Comparison of ENCODE assay signal across 15 cellular contexts in the genomic region with DNA sequence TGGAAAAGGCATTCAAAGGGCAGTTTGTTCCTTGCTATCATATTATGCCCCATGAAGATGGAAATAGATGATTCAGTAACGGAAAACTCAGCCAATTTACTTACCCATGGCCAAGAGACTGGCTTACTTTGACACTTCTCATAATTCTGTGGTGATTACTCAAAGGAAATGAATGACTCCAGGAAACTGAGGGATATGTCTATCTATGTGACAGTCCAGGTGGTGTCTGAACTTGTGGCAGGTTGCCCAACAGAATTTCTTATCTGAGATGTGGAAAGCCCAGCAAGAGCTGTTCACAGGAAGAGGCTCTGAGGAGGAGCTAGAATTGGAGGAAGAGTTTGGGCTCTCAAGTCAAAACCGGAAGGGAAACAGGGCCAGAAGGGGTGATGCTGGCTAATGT.
A peak's percentile ranks its signal among the peaks of the same experiment; 100 is the strongest.
DNase-seq lines count a peak whose midpoint lies in the region; ATAC-seq, FAIRE-seq and TF ChIP-seq lines count a peak whose summit lies in the region.
"Had no signal": no experiment of that assay in that cellular context is flagged by ENCODE, and none has a peak within 500 bp of the region (broad histone marks: within the 10 kb centered on the region; RNA-seq: fewer than 3 reads in every experiment).

No MANE protein-coding gene starts in this region.

- no peak overlapping the region for H3K27ac Mint-ChIP-seq in astrocyte (ENCODE audit: unreplicated experiment)
- H3K27ac Mint-ChIP-seq in activated CD4-positive, alpha-beta T cell treated with anti-CD3 and anti-CD28 coated beads, Interleukin-2, amount 10 ng/mL, durations not matched to agents 7 days and 5 days, result no peak overlapping the region
- no peak overlapping the region for H3K27ac Mint-ChIP-seq in WTC11

- H3K4me3 ChIP-seq in astrocyte (ENCODE audit: insufficient read depth, low read depth, low read length) (no peak overlapping the region), keratinocyte (ENCODE audit: control insufficient read depth in 2 of 3, extremely low read depth in 1 of 3, insufficient read depth in 2 of 3, low read depth in 1 of 3, low read length in 3 of 3) (no peak overlapping the region)

- H3K4me2 ChIP-seq in astrocyte (ENCODE audit: low read length), result no peak overlapping the region
- peak overlapping the region; percentile 39 for H3K4me2 ChIP-seq in keratinocyte (ENCODE audit: control insufficient read depth, extremely low read depth, insufficient read depth, low read depth, low read length)

- dilution Hi-C loops in keratinocyte (cut with MboI; ENCODE audit: extremely low pct_ligation_motif_present, low sequenced_read_pairs), result no loop called here

- ATAC-seq in WTC11, result no peak
- ATAC-seq: right cardiac atrium had no signal

- H3K9me3 Mint-ChIP-seq in astrocyte (ENCODE audit: unreplicated experiment) (no peaks in the 10 kb centered on the region), WTC11 (no peaks in the 10 kb centered on the region)
- no peaks in the 10 kb centered on the region for H3K9me3 Mint-ChIP-seq in activated CD4-positive, alpha-beta T cell treated with anti-CD3 and anti-CD28 coated beads, Interleukin-2, amount 10 ng/mL, durations not matched to agents 7 days and 5 days

- no peak overlapping the region for H3K27ac ChIP-seq in astrocyte (ENCODE audit: low read depth, low read length)
- no peak overlapping the region for H3K27ac ChIP-seq in keratinocyte (ENCODE audit: control insufficient read depth, insufficient read depth, low read length)
- H3K27ac ChIP-seq: neutrophil had no signal

- H4K20me1 ChIP-seq in astrocyte (ENCODE audit: insufficient read depth, low read length) (no peaks in the 10 kb centered on the region), keratinocyte (ENCODE audit: control insufficient read depth, extremely low read depth, insufficient read depth, low read length) (no peaks in the 10 kb centered on the region)

- H3K4me3 Mint-ChIP-seq in astrocyte (ENCODE audit: unreplicated experiment) (no peak overlapping the region), WTC11 (no peak overlapping the region)
- no peak overlapping the region for H3K4me3 Mint-ChIP-seq in activated CD4-positive, alpha-beta T cell treated with anti-CD3 and anti-CD28 coated beads, Interleukin-2, amount 10 ng/mL, durations not matched to agents 7 days and 5 days

- CTCF ChIA-PET in activated CD4-positive, alpha-beta T cell treated with anti-CD3 and anti-CD28 coated beads, Interleukin-2, amount 10 ng/mL, durations not matched to agents 7 days and 5 days (lab: Charles Lee), result interaction anchor here (0.6 kb wide), 1 partner anchor 948 kb away, joined by 3 read pairs; no protein-coding TSS in a partner anchor
- CTCF ChIA-PET in WTC11 (lab: Charles Lee), result no interaction called here

- H3K36me3 ChIP-seq in astrocyte (ENCODE audit: insufficient read depth, low read length) (no peaks in the 10 kb centered on the region), keratinocyte (ENCODE audit: control insufficient read depth in 2 of 2, extremely low read depth in 1 of 2, insufficient read depth in 2 of 2, low read length in 2 of 2) (no peaks in the 10 kb centered on the region)
- H3K36me3 ChIP-seq: neutrophil had no signal

- H3K4me1 Mint-ChIP-seq in astrocyte (ENCODE audit: low read depth, unreplicated experiment), result peaks cover 39% of the 10 kb centered on the region
- no peaks in the 10 kb centered on the region for H3K4me1 Mint-ChIP-seq in activated CD4-positive, alpha-beta T cell treated with anti-CD3 and anti-CD28 coated beads, Interleukin-2, amount 10 ng/mL, durations not matched to agents 7 days and 5 days
- no peaks in the 10 kb centered on the region for H3K4me1 Mint-ChIP-seq in WTC11

- peaks cover 3% of the 10 kb centered on the region for H3K36me3 Mint-ChIP-seq in astrocyte (ENCODE audit: low read depth, unreplicated experiment)
- H3K36me3 Mint-ChIP-seq in activated CD4-positive, alpha-beta T cell treated with anti-CD3 and anti-CD28 coated beads, Interleukin-2, amount 10 ng/mL, durations not matched to agents 7 days and 5 days (ENCODE audit: low read depth), result no peaks in the 10 kb centered on the region
- no peaks in the 10 kb centered on the region for H3K36me3 Mint-ChIP-seq in WTC11

- H3K27me3 ChIP-seq in astrocyte (ENCODE audit: insufficient read depth, low read length) (no peaks in the 10 kb centered on the region), keratinocyte (ENCODE audit: control insufficient read depth, extremely low read depth, insufficient read depth, low read length) (no peaks in the 10 kb centered on the region)
- H3K27me3 ChIP-seq: neutrophil had no signal

- FAIRE-seq in astrocyte (lab: Jason Lieb, UNC), result no peak
- FAIRE-seq in keratinocyte (lab: Jason Lieb, UNC), result peak; percentile 94
- FAIRE-seq: endometrium had no signal

- H3K79me2 ChIP-seq in astrocyte (ENCODE audit: insufficient read depth, low read length) (no peaks in the 10 kb centered on the region), keratinocyte (ENCODE audit: control insufficient read depth, insufficient read depth, low read length) (no peaks in the 10 kb centered on the region)

- no peaks in the 10 kb centered on the region for H3K9me1 ChIP-seq in keratinocyte (ENCODE audit: control insufficient read depth, extremely low read depth, insufficient read depth, low read length)

- POLR2A ChIA-PET in activated CD4-positive, alpha-beta T cell treated with anti-CD3 and anti-CD28 coated beads, Interleukin-2, amount 10 ng/mL, durations not matched to agents 7 days and 5 days (lab: Charles Lee), result no interaction called here
- POLR2A ChIA-PET in WTC11 (lab: Charles Lee), result no interaction called here

- no peak for TF ChIP-seq CTCF in astrocyte (IDR thresholded peaks at IDR 0.05; ENCODE audit: insufficient read depth, low read depth, low read length)
- no peak for TF ChIP-seq CTCF in keratinocyte (optimal IDR thresholded peaks at IDR 0.05 in 1 of 3, IDR thresholded peaks at IDR 0.05 in 1 of 3, conservative IDR thresholded peaks at IDR 0.05 in 1 of 3; ENCODE audit: extremely low read depth in 1 of 3, insufficient read depth in 2 of 3, low read length in 3 of 3)
- TF ChIP-seq CTCF in WTC11 (IDR thresholded peaks at IDR 0.05), result no peak

- no peak overlapping the region for H2AFZ ChIP-seq in astrocyte (ENCODE audit: low read depth, low read length)
- peak overlapping the region; percentile 59 for H2AFZ ChIP-seq in keratinocyte (ENCODE audit: control insufficient read depth, low read length)

- H3K4me1 ChIP-seq in astrocyte (ENCODE audit: insufficient read depth, low read length) (peaks cover 17% of the 10 kb centered on the region), keratinocyte (ENCODE audit: control insufficient read depth, extremely low read depth, insufficient read depth, low read length) (peaks cover 13% of the 10 kb centered on the region)

- H3K27me3 Mint-ChIP-seq in astrocyte (ENCODE audit: low read depth, unreplicated experiment), result no peaks in the 10 kb centered on the region
- H3K27me3 Mint-ChIP-seq in activated CD4-positive, alpha-beta T cell treated with anti-CD3 and anti-CD28 coated beads, Interleukin-2, amount 10 ng/mL, durations not matched to agents 7 days and 5 days, result peaks cover 31% of the 10 kb centered on the region
- H3K27me3 Mint-ChIP-seq in WTC11 (ENCODE audit: low read depth), result no peaks in the 10 kb centered on the region

- no peak overlapping the region for H3K9ac ChIP-seq in astrocyte (ENCODE audit: low read length)
- no peak overlapping the region for H3K9ac ChIP-seq in keratinocyte (ENCODE audit: control insufficient read depth, extremely low read depth, insufficient read depth, low read length)

- DNase-seq in EL, result peak; percentile 81
- peak; percentile 89 for DNase-seq in M059J (ENCODE audit: low read depth)
- DNase-seq in astrocyte (ENCODE audit: low read depth), result peak; percentile 88
- DNase-seq in keratinocyte (ENCODE audit: low read depth, low spot score), result peak; percentile 73
- DNase-seq in dedifferentiated amniotic fluid mesenchymal stem cell (ENCODE audit: extremely low spot score), result no peak
- DNase-seq in SW480 (ENCODE audit: low spot score), result no peak
- no peak for DNase-seq in activated CD4-positive, alpha-beta T cell treated with anti-CD3 and anti-CD28 coated beads, Interleukin-2, amount 10 ng/mL, durations not matched to agents 7 days and 5 days
- no peak for DNase-seq in WTC11 (ENCODE audit: low spot score)
- DNase-seq: activated naive CD4-positive, alpha-beta T cell treated with anti-CD3 and anti-CD28 coated beads, Interleukin-2, amount 50 U/mL, for 16 hours; central memory CD4-positive, alpha-beta T cell; NCI-H1930; NCI-H526 treated with DMSO at 0.1 percent for 48 hours; right cardiac atrium had no signal

- no peaks in the 10 kb centered on the region for H3K9me3 ChIP-seq in astrocyte (ENCODE audit: insufficient read depth, low read depth, low read length)
- no peaks in the 10 kb centered on the region for H3K9me3 ChIP-seq in keratinocyte (ENCODE audit: control insufficient read depth, low read depth, low read length)
- H3K9me3 ChIP-seq: neutrophil had no signal

TF ChIP-seq in WTC11, 78 proteins besides CTCF, POLR2A, EP300 and RAD21:
- no peak for TF ChIP-seq OVOL2 (CRISPR knock-in tag; IDR thresholded peaks at IDR 0.05; ENCODE audit: borderline replicate concordance)
- no peak for TF ChIP-seq ESRRA (CRISPR knock-in tag; IDR thresholded peaks at IDR 0.05; ENCODE audit: borderline replicate concordance)
- TF ChIP-seq NFE2L1 (CRISPR knock-in tag; IDR thresholded peaks at IDR 0.05), result no peak
- TF ChIP-seq ZNF396 (CRISPR knock-in tag; IDR thresholded peaks at IDR 0.05; ENCODE audit: borderline replicate concordance), result no peak
- TF ChIP-seq IRF1 (CRISPR knock-in tag; IDR thresholded peaks at IDR 0.05), result no peak
- TF ChIP-seq, protein P1, sequence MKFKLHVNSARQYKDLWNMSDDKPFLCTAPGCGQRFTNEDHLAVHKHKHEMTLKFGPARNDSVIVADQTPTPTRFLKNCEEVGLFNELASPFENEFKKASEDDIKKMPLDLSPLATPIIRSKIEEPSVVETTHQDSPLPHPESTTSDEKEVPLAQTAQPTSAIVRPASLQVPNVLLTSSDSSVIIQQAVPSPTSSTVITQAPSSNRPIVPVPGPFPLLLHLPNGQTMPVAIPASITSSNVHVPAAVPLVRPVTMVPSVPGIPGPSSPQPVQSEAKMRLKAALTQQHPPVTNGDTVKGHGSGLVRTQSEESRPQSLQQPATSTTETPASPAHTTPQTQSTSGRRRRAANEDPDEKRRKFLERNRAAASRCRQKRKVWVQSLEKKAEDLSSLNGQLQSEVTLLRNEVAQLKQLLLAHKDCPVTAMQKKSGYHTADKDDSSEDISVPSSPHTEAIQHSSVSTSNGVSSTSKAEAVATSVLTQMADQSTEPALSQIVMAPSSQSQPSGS (CRISPR knock-in tag; IDR thresholded peaks at IDR 0.05; ENCODE audit: borderline replicate concordance, low read depth), result no peak

Comparison
In these comparisons a context has a peak if more than half of its experiments do, and no peak if none do; other contexts are left out.
1. DNase-seq: peak in EL (single experiment), M059J (single experiment), astrocyte (single experiment) and keratinocyte (single experiment); none in dedifferentiated amniotic fluid mesenchymal stem cell (single experiment), SW480 (single experiment), activated CD4-positive, alpha-beta T cell treated with anti-CD3 and anti-CD28 coated beads, Interleukin-2, amount 10 ng/mL, durations not matched to agents 7 days and 5 days (single experiment) and WTC11 (single experiment).